Comparison of ENCODE assay signal across 8 cellular contexts in genomic region chr6:37500294-37500608, GRCh38. TPM values are rescaled to one million over a fixed set of nuclear protein-coding genes. Genes with fewer than 3 reads are reported as not detected.
A peak's percentile ranks its signal among the peaks of the same experiment; 100 is the strongest.
DNase-seq lines count a peak whose midpoint lies in the region; ATAC-seq, FAIRE-seq and TF ChIP-seq lines count a peak whose summit lies in the region.

No MANE protein-coding gene starts in this region.

- H3K4me1 ChIP-seq in heart right ventricle (peaks cover 0 to 24% (median 8%) of the 10 kb centered on the region in 9 donors), right atrium auricular region (peaks cover 0 to 10% of the 10 kb centered on the region in 2 donors), GM12878 (ENCODE audit: control insufficient read depth, insufficient read depth, low read length) (peaks cover 45% of the 10 kb centered on the region), mesodermal cell (ENCODE audit: control insufficient read depth, insufficient read depth, low read length, poor library complexity, severe bottlenecking) (no peaks in the 10 kb centered on the region), upper lobe of right lung (peaks cover 8% of the 10 kb centered on the region)

- no peaks in the 10 kb centered on the region for H3K27me3 ChIP-seq in heart right ventricle
- H3K27me3 ChIP-seq in right atrium auricular region = no peaks in the 10 kb centered on the region
- H3K27me3 ChIP-seq in GM12878 (replicated peaks in 1 of 2; ENCODE audit: control insufficient read depth in 2 of 2, insufficient read depth in 2 of 2, low read length in 1 of 2) = no peaks in the 10 kb centered on the region
- no peaks in the 10 kb centered on the region for H3K27me3 ChIP-seq in upper lobe of right lung

- RAD21 ChIA-PET in GM12878 (lab: Charles Lee; ENCODE audit: unreplicated experiment) = interaction anchor here (0.8 to 5.2 kb wide), 7 partner anchors 9 to 192 kb away, joined by 3 to 19 read pairs (median 4); no protein-coding TSS in a partner anchor

- no peaks in the 10 kb centered on the region for H4K20me1 ChIP-seq in GM12878 (ENCODE audit: control insufficient read depth, insufficient read depth)

- TF ChIP-seq POLR2A in GM12878 (IDR thresholded peaks at IDR 0.05; ENCODE audit: low read depth, low read length) = no peak

- in situ Hi-C loops in GM12878 (cut with MboI) = no loop called here

- POLR2A ChIA-PET in GM12878 (lab: Charles Lee) = interaction anchor here (0.5 to 1.5 kb wide), 10 partner anchors 9 to 547 kb away, joined by 3 to 7 read pairs (median 4); no protein-coding TSS in a partner anchor

- no peaks in the 10 kb centered on the region for H3K36me3 ChIP-seq in heart right ventricle
- no peaks in the 10 kb centered on the region for H3K36me3 ChIP-seq in right atrium auricular region
- H3K36me3 ChIP-seq in GM12878 (ENCODE audit: control insufficient read depth in 2 of 2, insufficient read depth in 2 of 2, low read length in 1 of 2) = no peaks in the 10 kb centered on the region
- H3K36me3 ChIP-seq in mesodermal cell (ENCODE audit: control insufficient read depth, insufficient read depth, low read length) = no peaks in the 10 kb centered on the region
- H3K36me3 ChIP-seq in upper lobe of right lung = no peaks in the 10 kb centered on the region

- no TSS peak for BruUV-seq in GM12878 (replicated peaks; lab: Mats Ljungman, UMichigan)

- CTCF ChIA-PET in GM12878 (lab: Yijun Ruan, JAX) = interaction anchor here (1.0 to 3.5 kb wide), 4 partner anchors 29 to 66 kb away, joined by 3 to 19 read pairs (median 6); no protein-coding TSS in a partner anchor

- H3K9me3 ChIP-seq in heart right ventricle (no peaks in the 10 kb centered on the region), right atrium auricular region (no peaks in the 10 kb centered on the region), GM12878 (replicated peaks; ENCODE audit: control insufficient read depth, insufficient read depth, low read length) (no peaks in the 10 kb centered on the region), mesodermal cell (ENCODE audit: control insufficient read depth, low read length) (no peaks in the 10 kb centered on the region), upper lobe of right lung (no peaks in the 10 kb centered on the region)

- DNase-seq in heart right ventricle = no peak
- no peak for DNase-seq in right atrium auricular region (ENCODE audit: low spot score)
- no peak for DNase-seq in GM12878 (ENCODE audit: low read depth, low spot score)
- no peak for DNase-seq in upper lobe of right lung
- no peak for DNase-seq in HuH-7.5 (ENCODE audit: low spot score)
- DNase-seq in left lobe of liver (ENCODE audit: low spot score) = no peak
- no peak for DNase-seq in NCI-H2081 treated with DMSO at 0.1 percent for 48 hours (lab: John Stamatoyannopoulos, UW)

- no peak for ATAC-seq in heart right ventricle
- no peak for ATAC-seq in GM12878
- no peak for ATAC-seq in upper lobe of right lung
- no peak for ATAC-seq in left lobe of liver

- no peak for TF ChIP-seq EP300 in GM12878 (IDR thresholded peaks at IDR 0.05; ENCODE audit: borderline replicate concordance in 1 of 2, control insufficient read depth in 1 of 2, low read depth in 2 of 2, low read length in 2 of 2)

- H3K4me2 ChIP-seq in GM12878 (ENCODE audit: control insufficient read depth, insufficient read depth) = peak overlapping the region; percentile 90; the same call in 1 of the 2 replicates

- TF ChIP-seq RAD21 in GM12878 (IDR thresholded peaks at IDR 0.05; ENCODE audit: insufficient read depth, low read depth, low read length) = no peak

- peaks cover 27% of the 10 kb centered on the region for H3K79me2 ChIP-seq in GM12878 (ENCODE audit: control insufficient read depth, insufficient read depth, low read length)

- intact Hi-C loops in heart right ventricle (cut with DNase I) (no loop called here), GM12878 (cut with micrococcal nuclease; ENCODE audit: unreplicated experiment) (no loop called here), upper lobe of right lung (cut with DNase I) (no loop called here)

- 0 out of 2 replicates have a peak overlapping the region, but pooled peaks have one; percentile 95 for H3K9ac ChIP-seq in GM12878 (ENCODE audit: control insufficient read depth, insufficient read depth, low read length)

- SMC1A ChIA-PET in GM12878 (lab: Charles Lee; ENCODE audit: uncharacterized antibody, unreplicated experiment) = interaction anchor here (0.6 to 5.8 kb wide), 11 partner anchors 8 to 209 kb away, joined by 3 to 33 read pairs (median 5); no protein-coding TSS in a partner anchor

- H2AFZ ChIP-seq in GM12878 (ENCODE audit: control insufficient read depth, low read depth, low read length) = peak overlapping the region; percentile 100

- peak overlapping the region in 9 of 10 donors; percentile 51 to 84 (median 68) for H3K4me3 ChIP-seq in heart right ventricle
- peak overlapping the region in 1 of 2 donors; percentile 65 for H3K4me3 ChIP-seq in right atrium auricular region
- H3K4me3 ChIP-seq in GM12878 = no peak overlapping the region
- peak overlapping the region; percentile 79 for H3K4me3 ChIP-seq in mesodermal cell (ENCODE audit: extremely low read depth, insufficient read depth, low read length, poor library complexity, severe bottlenecking)
- peak overlapping the region; percentile 81 for H3K4me3 ChIP-seq in upper lobe of right lung

- TF ChIP-seq CTCF in heart right ventricle (IDR thresholded peaks at IDR 0.05) (no peak), right atrium auricular region (IDR thresholded peaks at IDR 0.05) (no peak), GM12878 (IDR thresholded peaks at IDR 0.05 in 2 of 3, conservative IDR thresholded peaks at IDR 0.05 in 1 of 3; ENCODE audit: control insufficient read depth in 2 of 3, extremely low read depth in 1 of 3, insufficient read depth in 1 of 3, low read depth in 3 of 3, low read length in 3 of 3) (no peak), upper lobe of right lung (IDR thresholded peaks at IDR 0.05) (no peak)

- H3K27ac ChIP-seq in heart right ventricle (peak overlapping the region in 1 of 10 donors; percentile 87), right atrium auricular region (no peak overlapping the region), GM12878 (ENCODE audit: control insufficient read depth, insufficient read depth) (peak overlapping the region; percentile 92; the same call in 1 of the 2 replicates), mesodermal cell (ENCODE audit: low read depth, low read length, severe bottlenecking) (no peak overlapping the region), upper lobe of right lung (no peak overlapping the region)

- FAIRE-seq in GM12878 (lab: Jason Lieb, UNC) = no peak

- WGBS in heart right ventricle, 2 donors = 70 to 74% methylated on average over 4 of the region's 4 CpGs
- 24% methylated on average over 4 of the region's 4 CpGs for WGBS in GM12878 (ENCODE audit: insufficient coverage, insufficient replicate concordance, low lambda C conversion rate, missing lambda C conversion rate)
- WGBS in mesodermal cell (ENCODE audit: insufficient coverage in 2 of 2), 2 experiments = 77 to 80% methylated on average over 3 to 4 of the region's 4 CpGs

TF ChIP-seq in GM12878, 131 proteins besides CTCF, POLR2A, EP300 and RAD21 (continues in another document):
- 0 out of 2 replicates have a peak, but pooled peaks have one; percentile 31 for TF ChIP-seq ZNF384 (IDR thresholded peaks at IDR 0.05; ENCODE audit: borderline replicate concordance, low read depth, low read length)

RNA-seq across cellular contexts. Expression of gene CCDC167, which starts 0.6 kb away (rescaled TPM):
- total RNA-seq in heart right ventricle (10 to 100 TPM; 17.5 to 34.7 (median 24.1) TPM), right atrium auricular region (10 to 100 TPM; 26.1 to 39.6 TPM), GM12878 (2014; rRNA removed) (92.6 and 102 TPM in 2 replicates), GM12878 (2014; rRNA removed; fragmentation: Illumina TruSeq; extraction: Trizol) (103 and 110 TPM in 2 replicates), GM12878 (2021) (70.8 and 74.9 TPM in 2 replicates), upper lobe of right lung (12.9 TPM), left lobe of liver (25.1 TPM)
- polyA plus RNA-seq in heart right ventricle (100 to 1,000 TPM in 1 of 2 donors, 10 to 100 TPM in 1; 25.3 to 103 TPM), GM12878 (2011; rRNA removed) (84.1 and 109 TPM in 2 replicates), GM12878 (2014; fragmentation: Illumina TruSeq; extraction: Trizol) (133 and 200 TPM in 2 replicates), GM12878 (2014; fragmentation: Nextera tagmentation; extraction: Ambion mirVana) (100 to 1,000 TPM; 323 to 380 TPM), GM12878 (2014; rRNA removed) (99.5 and 99.6 TPM in 2 replicates), GM12878 (2016; fragmentation: Nextera tagmentation; extraction: Ambion mirVana) (100 to 1,000 TPM; 165 to 180 TPM)
- 8.5 and 9.7 TPM in 2 replicates for total RNA-seq in GM12878 (2013; cell fraction: nucleolus; rRNA removed)
- polyA plus RNA-seq in GM12878 (2011; ENCODE audit: low read depth) = 76.2 TPM
- polyA plus RNA-seq in GM12878 (2011; cell fraction: cytosol; rRNA removed) = 165 and 304 TPM in 2 replicates
- polyA plus RNA-seq in GM12878 (2011; cell fraction: nucleus; rRNA removed) = 77.8 and 96.7 TPM in 2 replicates
- polyA plus RNA-seq in GM12878 (2012) = 92.0 and 93.8 TPM in 2 replicates
- polyA minus RNA-seq in GM12878 (2011; rRNA and poly(A)+ RNA removed) = 31.0 and 53.2 TPM in 2 replicates
- 21.2 and 21.5 TPM in 2 replicates for polyA minus RNA-seq in GM12878 (2011; cell fraction: cytosol; rRNA and poly(A)+ RNA removed)
- 7.5 and 13.0 TPM in 2 replicates for polyA minus RNA-seq in GM12878 (2011; cell fraction: nucleus; rRNA and poly(A)+ RNA removed)
- 52.9 TPM for polyA plus RNA-seq in mesodermal cell (2013, experiment 1 of 2)
- polyA plus RNA-seq in mesodermal cell (2013, experiment 2 of 2) = 44.5 TPM
